8 cellular contexts compared by ENCODE assay signal in the genomic region with DNA sequence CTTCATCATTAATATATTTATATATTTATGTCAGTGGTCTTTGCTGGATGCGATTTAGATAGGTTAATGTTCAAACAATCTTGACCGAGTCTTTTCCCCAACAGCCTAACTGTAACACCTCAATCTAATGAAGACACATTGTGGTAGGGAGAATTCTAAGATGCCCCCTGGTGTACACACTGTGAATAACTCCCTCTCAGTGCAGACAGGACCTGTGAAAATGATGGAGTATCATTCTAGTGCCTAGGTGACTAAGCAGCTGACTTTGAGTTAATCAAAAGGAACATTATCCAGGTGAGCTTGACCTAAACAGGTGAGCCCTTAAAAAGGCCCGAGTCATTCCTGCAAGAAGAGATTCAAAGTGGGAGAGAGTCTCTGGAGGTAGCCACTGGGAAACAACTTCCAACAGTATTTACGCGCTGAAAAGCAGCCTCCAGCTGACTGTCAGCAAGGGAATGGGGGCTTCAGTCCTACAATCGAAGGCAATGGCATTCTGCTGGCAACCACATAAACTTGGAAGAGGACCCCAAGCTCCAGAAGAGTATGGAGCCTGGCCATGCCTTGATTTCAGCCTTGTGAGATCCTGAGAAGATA. TPM values are rescaled to one million over a fixed set of nuclear protein-coding genes. Genes with fewer than 3 reads are reported as not detected.
A peak's percentile ranks its signal among the peaks of the same experiment; 100 is the strongest.
DNase-seq lines count a peak whose midpoint lies in the region; ATAC-seq and TF ChIP-seq lines count a peak whose summit lies in the region.

No MANE protein-coding gene starts in this region.

- no peaks in the 10 kb centered on the region for H3K9me3 Mint-ChIP-seq in activated CD8-positive, alpha-beta T cell treated with anti-CD3 and anti-CD28 coated beads, Interleukin-2, amount 10 ng/mL, durations not matched to agents 7 days and 5 days (ENCODE audit: insufficient read depth)

- no peak overlapping the region for H3K27ac Mint-ChIP-seq in activated CD8-positive, alpha-beta T cell treated with anti-CD3 and anti-CD28 coated beads, Interleukin-2, amount 10 ng/mL, durations not matched to agents 7 days and 5 days

- no peaks in the 10 kb centered on the region for H3K27me3 Mint-ChIP-seq in activated CD8-positive, alpha-beta T cell treated with anti-CD3 and anti-CD28 coated beads, Interleukin-2, amount 10 ng/mL, durations not matched to agents 7 days and 5 days (ENCODE audit: low read depth)

- peak; percentile 2 to 8 for DNase-seq in activated CD8-positive, alpha-beta memory T cell treated with anti-CD3 and anti-CD28 coated beads for 1 hour (ENCODE audit: extremely low read depth in 1 of 2, low read depth in 1 of 2)
- no peak for DNase-seq in activated CD8-positive, alpha-beta memory T cell treated with anti-CD3 and anti-CD28 coated beads, Interleukin-2, amount 50 U/mL, for 48 hours
- DNase-seq in NCI-H748 (lab: John Stamatoyannopoulos, UW; ENCODE audit: unreplicated experiment), result peak; percentile 47
- DNase-seq in activated CD8-positive, alpha-beta T cell treated with anti-CD3 and anti-CD28 coated beads, Interleukin-2, amount 10 ng/mL, durations not matched to agents 7 days and 5 days, result peak; percentile 69
- peak; percentile 46 for DNase-seq in epidermal melanocyte (ENCODE audit: insufficient read length, low spot score)
- DNase-seq in mucosa of gallbladder (ENCODE audit: low spot score), result peak; percentile 49
- DNase-seq in testis, result peak; percentile 77

- no peaks in the 10 kb centered on the region for H3K36me3 ChIP-seq in testis (ENCODE audit: low read depth, missing control alignments)

- H3K36me3 Mint-ChIP-seq in activated CD8-positive, alpha-beta T cell treated with anti-CD3 and anti-CD28 coated beads, Interleukin-2, amount 10 ng/mL, durations not matched to agents 7 days and 5 days (ENCODE audit: low read depth), result peaks cover 22% of the 10 kb centered on the region

- H3K4me1 Mint-ChIP-seq in activated CD8-positive, alpha-beta T cell treated with anti-CD3 and anti-CD28 coated beads, Interleukin-2, amount 10 ng/mL, durations not matched to agents 7 days and 5 days (ENCODE audit: low read depth), result no peaks in the 10 kb centered on the region

- H3K4me1 ChIP-seq in testis, result no peaks in the 10 kb centered on the region

- no peak for TF ChIP-seq POLR2A in testis (IDR thresholded peaks at IDR 0.05)

- no peak overlapping the region for H3K4me3 Mint-ChIP-seq in activated CD8-positive, alpha-beta T cell treated with anti-CD3 and anti-CD28 coated beads, Interleukin-2, amount 10 ng/mL, durations not matched to agents 7 days and 5 days

- no peak overlapping the region for H3K27ac ChIP-seq in testis

- POLR2A ChIA-PET in activated CD8-positive, alpha-beta T cell treated with anti-CD3 and anti-CD28 coated beads, Interleukin-2, amount 10 ng/mL, durations not matched to agents 7 days and 5 days (lab: Charles Lee), result interaction anchor here (0.7 kb wide), 1 partner anchor 69 kb away, joined by 3 read pairs; no protein-coding TSS in a partner anchor

- 55 to 62% methylated on average over 6 of the region's 6 CpGs for WGBS in testis, 2 donors

- TF ChIP-seq CTCF in testis (IDR thresholded peaks at IDR 0.05), result peak; percentile 57 to 76 (median 71)

- ATAC-seq in HG02943 (IDR thresholded peaks at IDR 0.05; ENCODE audit: low read depth, unreplicated experiment), result peak; percentile 74
- peak; percentile 87 for ATAC-seq in activated CD8-positive, alpha-beta T cell treated with anti-CD3 and anti-CD28 coated beads, Interleukin-2, amount 10 ng/mL, durations not matched to agents 7 days and 5 days

- CTCF ChIA-PET in activated CD8-positive, alpha-beta T cell treated with anti-CD3 and anti-CD28 coated beads, Interleukin-2, amount 10 ng/mL, durations not matched to agents 7 days and 5 days (lab: Charles Lee), result interaction anchor here (0.6 to 3.9 kb wide), 14 partner anchors 10 to 168 kb away, joined by 3 to 21 read pairs (median 3); a partner anchor contains a TSS

- H3K4me3 ChIP-seq in testis, result no peak overlapping the region

- no peaks in the 10 kb centered on the region for H3K27me3 ChIP-seq in testis

- intact Hi-C loops in testis (cut with DNase I; ENCODE audit: low total_unique reads), result loop anchor here (10.0 kb wide), 1 partner anchor 148 kb away; no protein-coding TSS in a partner anchor

- no peaks in the 10 kb centered on the region for H3K9me3 ChIP-seq in testis

RNA-seq across cellular contexts. Expression of a gene that starts 28.0 kb away (rescaled TPM):
- total RNA-seq in activated CD8-positive, alpha-beta T cell treated with anti-CD3 and anti-CD28 coated beads, Interleukin-2, amount 10 ng/mL, durations not matched to agents 7 days and 5 days, result 1 to 10 TPM; 8.0 to 8.3 TPM
- total RNA-seq in mucosa of gallbladder (11.3 TPM), testis (10 to 100 TPM; 11.0 TPM)
- polyA plus RNA-seq in testis (ENCODE audit: insufficient read depth, low read depth, low replicate concordance), result 7.7 TPM

RNA-seq across cellular contexts. Expression of a gene that starts 41.0 kb away (rescaled TPM):
- total RNA-seq in activated CD8-positive, alpha-beta T cell treated with anti-CD3 and anti-CD28 coated beads, Interleukin-2, amount 10 ng/mL, durations not matched to agents 7 days and 5 days, result 10 to 100 TPM; 18.2 to 22.0 TPM
- total RNA-seq in mucosa of gallbladder (22.3 TPM), testis (10 to 100 TPM; 20.3 to 32.8 TPM)
- polyA plus RNA-seq in testis (ENCODE audit: insufficient read depth, low read depth, low replicate concordance), result 23.7 TPM
